Comparison of ENCODE assay signal across 26 cellular contexts in the genomic region with DNA sequence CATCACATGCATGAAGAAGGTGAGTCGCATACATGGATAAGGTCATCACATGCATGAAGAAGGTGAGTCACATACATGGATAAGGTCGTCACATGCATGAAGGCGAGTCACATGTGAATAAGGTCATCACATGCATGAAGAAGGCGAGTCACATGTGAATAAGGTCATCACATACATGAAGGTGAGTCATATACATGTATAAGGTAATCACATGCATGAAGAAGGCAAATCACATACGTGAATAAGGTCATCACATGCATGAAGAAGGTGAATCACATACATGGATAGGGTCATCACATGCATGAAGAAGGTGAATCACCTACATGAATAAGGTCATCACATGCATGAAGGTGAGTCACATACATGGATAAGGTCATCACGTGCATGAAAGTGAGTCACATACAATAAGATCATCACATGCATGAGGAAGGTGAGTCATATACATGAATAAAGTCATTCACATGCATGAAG.
A peak's percentile ranks its signal among the peaks of the same experiment; 100 is the strongest.
DNase-seq lines count a peak whose midpoint lies in the region; ATAC-seq, FAIRE-seq and TF ChIP-seq lines count a peak whose summit lies in the region.
"Had no signal": no experiment of that assay in that cellular context is flagged by ENCODE, and none has a peak within 500 bp of the region (broad histone marks: within the 10 kb centered on the region; RNA-seq: fewer than 3 reads in every experiment).

No MANE protein-coding gene starts in this region.

- H3K4me3 ChIP-seq in A549 (no peak overlapping the region), epithelial cell of esophagus (ENCODE audit: low read length) (no peak overlapping the region)
- H3K4me3 ChIP-seq: esophagus squamous epithelium, gastrocnemius medialis, neural progenitor cell, right atrium auricular region, spleen, upper lobe of right lung had no signal

- DNase-seq in NCI-H2029 (lab: John Stamatoyannopoulos, UW) (peak; percentile 13), NCI-H2029 treated with DMSO at 0.1 percent for 48 hours (lab: John Stamatoyannopoulos, UW) (no peak), A549 (ENCODE audit: low read depth in 1 of 2, low spot score in 1 of 2) (peak in 1 of 2 experiments; percentile 25), M059J (ENCODE audit: low read depth) (peak; percentile 5), epithelial cell of esophagus (ENCODE audit: low read depth) (peak; percentile 2), NCI-H2171 treated with DMSO at 0.1 percent for 48 hours (lab: John Stamatoyannopoulos, UW) (no peak)
- no peak for DNase-seq in activated CD4-positive, alpha-beta T cell treated with anti-CD3 and anti-CD28 coated beads, Interleukin-2, amount 50 U/mL, for 48 hours
- DNase-seq: activated naive CD4-positive, alpha-beta T cell treated with anti-CD3 and anti-CD28 coated beads, Interleukin-2, amount 50 U/mL, for 16 hours; aorta; central memory CD4-positive, alpha-beta T cell; esophagus squamous epithelium; gastrocnemius medialis; hippocampal formation; mesenchymal stem cell; NCI-H1048; spleen; stimulated activated CD4-positive, alpha-beta T cell treated with anti-CD3 and anti-CD28 coated beads, Interleukin-2, amount 100 ng/mL, for 48 hours; substantia nigra; T-helper 17 cell; upper lobe of right lung had no signal

- POLR2A ChIA-PET in A549 (lab: Yijun Ruan, JAX) = no interaction called here

- TF ChIP-seq CTCF in A549 (IDR thresholded peaks at IDR 0.05) (no peak), epithelial cell of esophagus (IDR thresholded peaks at IDR 0.05; ENCODE audit: insufficient read depth, low read depth, low read length, missing control alignments) (no peak)

- no peak overlapping the region for H3K27ac ChIP-seq in A549
- H3K27ac ChIP-seq: 22Rv1, esophagus squamous epithelium, gastrocnemius medialis, neural progenitor cell, spleen, upper lobe of right lung had no signal

- TF ChIP-seq RAD21 in A549 (conservative IDR thresholded peaks at IDR 0.05 in 1 of 2, IDR thresholded peaks at IDR 0.05 in 1 of 2) = no peak

- no peak overlapping the region for H3K4me2 ChIP-seq in A549
- H3K4me2 ChIP-seq: neural progenitor cell had no signal

- H3K4me1 ChIP-seq in A549 = 0 out of 3 replicates have a peak, but pooled peaks cover 2% of the 10 kb centered on the region
- H3K4me1 ChIP-seq: esophagus squamous epithelium, gastrocnemius medialis, spleen, upper lobe of right lung had no signal

- H3K9me3 ChIP-seq in A549 = no peaks in the 10 kb centered on the region
- H3K9me3 ChIP-seq: esophagus squamous epithelium, gastrocnemius medialis, right atrium auricular region, spleen, upper lobe of right lung had no signal

- CTCF ChIA-PET in A549 (lab: Yijun Ruan, JAX) = interaction anchor here (0.8 to 1.1 kb wide), 2 partner anchors 10 to 106 kb away, joined by 3 to 4 read pairs; no protein-coding TSS in a partner anchor

- ATAC-seq in A549 (no peak), GM18867 (IDR thresholded peaks at IDR 0.05; ENCODE audit: unreplicated experiment) (no peak)
- ATAC-seq: gastrocnemius medialis, T-helper 17 cell, upper lobe of right lung had no signal

- no peak for TF ChIP-seq EP300 in A549 (IDR thresholded peaks at IDR 0.05)

- no peak for TF ChIP-seq POLR2A in A549 (IDR thresholded peaks at IDR 0.05; ENCODE audit: low read length)

- FAIRE-seq in A549 (lab: Jason Lieb, UNC) = peak; percentile 87
- FAIRE-seq: H1, RCC 7860 had no signal

- 55% methylated on average over 6 of the region's 6 CpGs for WGBS in A549 (ENCODE audit: missing lambda C conversion rate)

TF ChIP-seq in A549, 52 proteins besides CTCF, POLR2A, EP300 and RAD21:
- TF ChIP-seq, protein P1, sequence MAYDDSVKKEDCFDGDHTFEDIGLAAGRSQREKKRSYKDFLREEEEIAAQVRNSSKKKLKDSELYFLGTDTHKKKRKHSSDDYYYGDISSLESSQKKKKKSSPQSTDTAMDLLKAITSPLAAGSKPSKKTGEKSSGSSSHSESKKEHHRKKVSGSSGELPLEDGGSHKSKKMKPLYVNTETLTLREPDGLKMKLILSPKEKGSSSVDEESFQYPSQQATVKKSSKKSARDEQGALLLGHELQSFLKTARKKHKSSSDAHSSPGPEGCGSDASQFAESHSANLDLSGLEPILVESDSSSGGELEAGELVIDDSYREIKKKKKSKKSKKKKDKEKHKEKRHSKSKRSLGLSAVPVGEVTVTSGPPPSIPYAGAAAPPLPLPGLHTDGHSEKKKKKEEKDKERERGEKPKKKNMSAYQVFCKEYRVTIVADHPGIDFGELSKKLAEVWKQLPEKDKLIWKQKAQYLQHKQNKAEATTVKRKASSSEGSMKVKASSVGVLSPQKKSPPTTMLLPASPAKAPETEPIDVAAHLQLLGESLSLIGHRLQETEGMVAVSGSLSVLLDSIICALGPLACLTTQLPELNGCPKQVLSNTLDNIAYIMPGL (CRISPR knock-in tag; IDR thresholded peaks at IDR 0.05; ENCODE audit: borderline replicate concordance) = no peak
- TF ChIP-seq BHLHE40 (IDR thresholded peaks at IDR 0.05; ENCODE audit: low read depth, low read length) (0 out of 2 replicates have a peak, but pooled peaks have one; percentile 10), FOSL2 (IDR thresholded peaks at IDR 0.05) (no peak), FOSL2 (CRISPR knock-in tag; IDR thresholded peaks at IDR 0.05) (peak; percentile 81)

Comparison
In these comparisons a context has a peak if more than half of its experiments do, and no peak if none do; other contexts are left out.
1. DNase-seq: peak in NCI-H2029 (single experiment), M059J (single experiment) and epithelial cell of esophagus (single experiment); none in NCI-H2029 treated with DMSO at 0.1 percent for 48 hours (single experiment), NCI-H2171 treated with DMSO at 0.1 percent for 48 hours (single experiment) and activated CD4-positive, alpha-beta T cell treated with anti-CD3 and anti-CD28 coated beads, Interleukin-2, amount 50 U/mL, for 48 hours (0 of 2).